Comparison of ENCODE assay signal across 10 cellular contexts in genomic region chr12:30457621-30458289, GRCh38.
DNase-seq lines count a peak whose midpoint lies in the region; ATAC-seq and TF ChIP-seq lines count a peak whose summit lies in the region.
"Had no signal": no experiment of that assay in that cellular context is flagged by ENCODE, and none has a peak within 500 bp of the region (broad histone marks: within the 10 kb centered on the region; RNA-seq: fewer than 3 reads in every experiment).

No MANE protein-coding gene starts in this region.

- TF ChIP-seq CTCF in RWPE2 (IDR thresholded peaks at IDR 0.05; ENCODE audit: poor library complexity, severe bottlenecking) (peak; percentile 41), cardiac muscle cell (IDR thresholded peaks at IDR 0.05; ENCODE audit: low read depth, low read length) (peak; percentile 66)

- CTCF ChIA-PET in activated naive CD4-positive, alpha-beta T cell treated with anti-CD3 and anti-CD28 coated beads for 36 hours (lab: Charles Lee): no interaction called here

- H3K27me3 Mint-ChIP-seq in activated naive CD4-positive, alpha-beta T cell treated with anti-CD3 and anti-CD28 coated beads for 36 hours (ENCODE audit: low read depth): no peaks in the 10 kb centered on the region
- H3K27me3 Mint-ChIP-seq: B cell had no signal

- no peak overlapping the region for H3K4me3 Mint-ChIP-seq in activated naive CD4-positive, alpha-beta T cell treated with anti-CD3 and anti-CD28 coated beads for 36 hours
- H3K4me3 Mint-ChIP-seq: B cell had no signal

- no peaks in the 10 kb centered on the region for H3K4me1 ChIP-seq in RWPE2 (ENCODE audit: insufficient read depth, poor library complexity, severe bottlenecking)
- no peaks in the 10 kb centered on the region for H3K4me1 ChIP-seq in cardiac muscle cell (ENCODE audit: low read depth)
- H3K4me1 ChIP-seq: parathyroid adenoma had no signal

- H3K9me3 ChIP-seq in RWPE2 (ENCODE audit: severe bottlenecking): no peaks in the 10 kb centered on the region
- no peaks in the 10 kb centered on the region for H3K9me3 ChIP-seq in cardiac muscle cell (ENCODE audit: low read depth)

- no peak overlapping the region for H3K27ac Mint-ChIP-seq in activated naive CD4-positive, alpha-beta T cell treated with anti-CD3 and anti-CD28 coated beads for 36 hours
- H3K27ac Mint-ChIP-seq: B cell had no signal

- ATAC-seq in RWPE2 (ENCODE audit: low read depth): peak; percentile 56

- no peaks in the 10 kb centered on the region for H3K36me3 Mint-ChIP-seq in activated naive CD4-positive, alpha-beta T cell treated with anti-CD3 and anti-CD28 coated beads for 36 hours (ENCODE audit: low read depth)

- DNase-seq in NCI-H1105 treated with DMSO at 0.1 percent for 48 hours (lab: John Stamatoyannopoulos, UW): peak; percentile 27
- no peak for DNase-seq in NCI-H1105 (lab: John Stamatoyannopoulos, UW)
- DNase-seq in RWPE2 (ENCODE audit: low spot score): no peak
- DNase-seq in cardiac muscle cell (ENCODE audit: low read depth in 1 of 2, low spot score in 1 of 2): peak; percentile 39 to 93
- DNase-seq in superior temporal gyrus (ENCODE audit: extremely low spot score): peak; percentile 49
- DNase-seq in activated naive CD4-positive, alpha-beta T cell treated with anti-CD3 and anti-CD28 coated beads for 36 hours: no peak
- DNase-seq in activated effector memory CD4-positive, alpha-beta T cell treated with anti-CD3 and anti-CD28 coated beads, Interleukin-2, amount 50 U/mL, for 16 hours: no peak
- DNase-seq in activated CD4-positive, CD25-positive, alpha-beta regulatory T cell (lab: John Stamatoyannopoulos, UW): no peak

- no peak overlapping the region for H3K4me3 ChIP-seq in RWPE2 (ENCODE audit: severe bottlenecking)
- H3K4me3 ChIP-seq in cardiac muscle cell: no peak overlapping the region

- intact Hi-C loops in activated naive CD4-positive, alpha-beta T cell treated with anti-CD3 and anti-CD28 coated beads for 36 hours (cut with micrococcal nuclease): no loop called here

- H3K36me3 ChIP-seq in RWPE2 (ENCODE audit: low read depth) (no peaks in the 10 kb centered on the region), cardiac muscle cell (no peaks in the 10 kb centered on the region)

- H3K27ac ChIP-seq in RWPE2 (ENCODE audit: poor library complexity, severe bottlenecking) (no peak overlapping the region), cardiac muscle cell (no peak overlapping the region)
- H3K27ac ChIP-seq: parathyroid adenoma had no signal

- H3K27me3 ChIP-seq in RWPE2 (ENCODE audit: insufficient read depth, poor library complexity, severe bottlenecking) (no peaks in the 10 kb centered on the region), cardiac muscle cell (no peaks in the 10 kb centered on the region)

- H3K4me1 Mint-ChIP-seq in activated naive CD4-positive, alpha-beta T cell treated with anti-CD3 and anti-CD28 coated beads for 36 hours (ENCODE audit: low read depth): no peaks in the 10 kb centered on the region
- H3K4me1 Mint-ChIP-seq: B cell had no signal

- peaks cover 4% of the 10 kb centered on the region for H3K9me3 Mint-ChIP-seq in activated naive CD4-positive, alpha-beta T cell treated with anti-CD3 and anti-CD28 coated beads for 36 hours

Comparison
In these comparisons a context has a peak if more than half of its experiments do, and no peak if none do; other contexts are left out.
1. DNase-seq: peak in NCI-H1105 treated with DMSO at 0.1 percent for 48 hours (single experiment), cardiac muscle cell (2 of 2) and superior temporal gyrus (single experiment); none in NCI-H1105 (single experiment), RWPE2 (single experiment), activated naive CD4-positive, alpha-beta T cell treated with anti-CD3 and anti-CD28 coated beads for 36 hours (single experiment), activated effector memory CD4-positive, alpha-beta T cell treated with anti-CD3 and anti-CD28 coated beads, Interleukin-2, amount 50 U/mL, for 16 hours (single experiment) and activated CD4-positive, CD25-positive, alpha-beta regulatory T cell (0 of 4).